Comparison of ENCODE assay signal across 1 cellular context in the genomic region with DNA sequence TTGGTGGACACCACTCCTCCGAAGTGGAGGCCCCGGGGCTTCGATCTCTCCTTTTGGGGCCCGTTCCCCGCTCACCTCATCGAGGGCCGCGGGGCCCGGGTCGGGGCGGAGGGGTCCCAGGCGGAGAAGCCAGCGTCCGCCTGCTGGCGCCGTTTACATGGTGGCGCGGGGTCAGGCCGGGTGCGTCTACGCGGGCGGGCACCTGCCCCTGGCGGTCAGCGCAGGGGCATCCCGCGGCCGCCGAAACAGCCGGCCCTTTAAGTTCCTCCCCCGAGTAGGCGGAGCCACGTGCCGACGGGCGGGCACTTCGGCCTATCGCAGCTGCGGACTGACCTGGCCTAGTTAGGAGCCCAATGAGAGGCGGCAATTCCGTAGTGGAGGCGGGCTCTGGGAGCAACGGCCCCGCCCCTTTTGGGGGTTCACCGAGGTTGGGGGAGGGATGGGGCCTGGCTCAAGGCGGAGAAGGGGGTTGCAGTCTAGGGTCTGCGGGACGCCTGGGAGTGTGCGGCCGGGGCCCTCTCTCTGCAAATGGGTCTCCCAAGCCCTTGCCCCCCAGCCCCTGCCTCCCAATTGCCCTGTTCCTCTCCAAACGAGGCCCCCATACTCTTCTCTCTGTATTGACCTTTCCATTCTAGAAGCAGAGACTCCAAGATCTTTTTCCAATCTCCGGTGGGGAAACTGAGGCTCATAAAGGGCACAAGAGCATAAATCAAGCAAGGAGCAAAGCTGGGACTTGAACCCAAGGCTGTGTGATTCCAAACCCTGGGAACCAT.
TF ChIP-seq lines count a peak whose summit lies in the region.

Gene ABHD8 (minus strand): TSS at position 259 of the 773 bp plus-strand sequence. CDS start 1,809 bp downstream, outside the sequence.

TF ChIP-seq in SK-N-SH, 30 proteins besides CTCF, POLR2A, EP300 and RAD21 (continued from another document):
- TF ChIP-seq, protein P1, sequence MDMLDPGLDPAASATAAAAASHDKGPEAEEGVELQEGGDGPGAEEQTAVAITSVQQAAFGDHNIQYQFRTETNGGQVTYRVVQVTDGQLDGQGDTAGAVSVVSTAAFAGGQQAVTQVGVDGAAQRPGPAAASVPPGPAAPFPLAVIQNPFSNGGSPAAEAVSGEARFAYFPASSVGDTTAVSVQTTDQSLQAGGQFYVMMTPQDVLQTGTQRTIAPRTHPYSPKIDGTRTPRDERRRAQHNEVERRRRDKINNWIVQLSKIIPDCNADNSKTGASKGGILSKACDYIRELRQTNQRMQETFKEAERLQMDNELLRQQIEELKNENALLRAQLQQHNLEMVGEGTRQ (IDR thresholded peaks at IDR 0.05; ENCODE audit: borderline replicate concordance, low read depth, low read length), result peak; percentile 50; the same call in 1 of the 2 replicates
- TF ChIP-seq NFIC (IDR thresholded peaks at IDR 0.05; ENCODE audit: borderline replicate concordance) (no peak), GABPA (IDR thresholded peaks at IDR 0.05; ENCODE audit: low read depth) (no peak), SIN3A (IDR thresholded peaks at IDR 0.05; ENCODE audit: borderline replicate concordance, low read depth, low read length) (no peak), FOXM1 (IDR thresholded peaks at IDR 0.05; ENCODE audit: low read depth) (no peak), ELF1 (IDR thresholded peaks at IDR 0.05) (no peak), POLR2AphosphoS5 (IDR thresholded peaks at IDR 0.05; ENCODE audit: low read depth, low read length) (peak; percentile 37; the same call in 1 of the 2 replicates), USF1 (IDR thresholded peaks at IDR 0.05; ENCODE audit: borderline replicate concordance, low read depth) (peak; percentile 79), RFX5 (IDR thresholded peaks at IDR 0.05; ENCODE audit: low read length) (no peak), RXRA (IDR thresholded peaks at IDR 0.05; ENCODE audit: borderline replicate concordance, low read depth) (no peak)
- TF ChIP-seq, protein P2, sequence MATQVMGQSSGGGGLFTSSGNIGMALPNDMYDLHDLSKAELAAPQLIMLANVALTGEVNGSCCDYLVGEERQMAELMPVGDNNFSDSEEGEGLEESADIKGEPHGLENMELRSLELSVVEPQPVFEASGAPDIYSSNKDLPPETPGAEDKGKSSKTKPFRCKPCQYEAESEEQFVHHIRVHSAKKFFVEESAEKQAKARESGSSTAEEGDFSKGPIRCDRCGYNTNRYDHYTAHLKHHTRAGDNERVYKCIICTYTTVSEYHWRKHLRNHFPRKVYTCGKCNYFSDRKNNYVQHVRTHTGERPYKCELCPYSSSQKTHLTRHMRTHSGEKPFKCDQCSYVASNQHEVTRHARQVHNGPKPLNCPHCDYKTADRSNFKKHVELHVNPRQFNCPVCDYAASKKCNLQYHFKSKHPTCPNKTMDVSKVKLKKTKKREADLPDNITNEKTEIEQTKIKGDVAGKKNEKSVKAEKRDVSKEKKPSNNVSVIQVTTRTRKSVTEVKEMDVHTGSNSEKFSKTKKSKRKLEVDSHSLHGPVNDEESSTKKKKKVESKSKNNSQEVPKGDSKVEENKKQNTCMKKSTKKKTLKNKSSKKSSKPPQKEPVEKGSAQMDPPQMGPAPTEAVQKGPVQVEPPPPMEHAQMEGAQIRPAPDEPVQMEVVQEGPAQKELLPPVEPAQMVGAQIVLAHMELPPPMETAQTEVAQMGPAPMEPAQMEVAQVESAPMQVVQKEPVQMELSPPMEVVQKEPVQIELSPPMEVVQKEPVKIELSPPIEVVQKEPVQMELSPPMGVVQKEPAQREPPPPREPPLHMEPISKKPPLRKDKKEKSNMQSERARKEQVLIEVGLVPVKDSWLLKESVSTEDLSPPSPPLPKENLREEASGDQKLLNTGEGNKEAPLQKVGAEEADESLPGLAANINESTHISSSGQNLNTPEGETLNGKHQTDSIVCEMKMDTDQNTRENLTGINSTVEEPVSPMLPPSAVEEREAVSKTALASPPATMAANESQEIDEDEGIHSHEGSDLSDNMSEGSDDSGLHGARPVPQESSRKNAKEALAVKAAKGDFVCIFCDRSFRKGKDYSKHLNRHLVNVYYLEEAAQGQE (IDR thresholded peaks at IDR 0.05; ENCODE audit: low read depth, low read length), result no peak
- TF ChIP-seq, protein P3, sequence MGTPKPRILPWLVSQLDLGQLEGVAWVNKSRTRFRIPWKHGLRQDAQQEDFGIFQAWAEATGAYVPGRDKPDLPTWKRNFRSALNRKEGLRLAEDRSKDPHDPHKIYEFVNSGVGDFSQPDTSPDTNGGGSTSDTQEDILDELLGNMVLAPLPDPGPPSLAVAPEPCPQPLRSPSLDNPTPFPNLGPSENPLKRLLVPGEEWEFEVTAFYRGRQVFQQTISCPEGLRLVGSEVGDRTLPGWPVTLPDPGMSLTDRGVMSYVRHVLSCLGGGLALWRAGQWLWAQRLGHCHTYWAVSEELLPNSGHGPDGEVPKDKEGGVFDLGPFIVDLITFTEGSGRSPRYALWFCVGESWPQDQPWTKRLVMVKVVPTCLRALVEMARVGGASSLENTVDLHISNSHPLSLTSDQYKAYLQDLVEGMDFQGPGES (IDR thresholded peaks at IDR 0.05; ENCODE audit: low read depth, low read length), result peak; percentile 74
